9 cellular contexts compared by ENCODE assay signal in the genomic region with DNA sequence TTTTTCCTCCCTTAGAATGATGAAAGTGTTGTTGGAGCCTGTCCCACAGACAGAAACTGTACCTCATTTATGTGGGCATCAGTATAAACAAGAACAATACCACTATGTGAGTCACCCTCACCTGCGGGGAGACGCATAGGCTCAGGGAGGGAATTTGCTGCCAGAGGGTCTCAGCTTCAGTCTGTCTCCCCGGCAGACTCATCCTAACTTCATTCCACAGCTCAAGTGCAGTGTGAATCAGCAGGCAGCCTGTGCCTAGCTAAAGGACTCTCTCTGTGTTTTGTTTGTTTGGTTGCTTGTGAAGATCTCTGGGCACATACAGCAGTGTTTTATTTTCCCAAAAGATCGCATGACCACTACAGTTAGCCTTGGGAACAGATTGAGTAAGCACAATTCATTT.
A peak's percentile ranks its signal among the peaks of the same experiment; 100 is the strongest.
DNase-seq lines count a peak whose midpoint lies in the region; ATAC-seq and TF ChIP-seq lines count a peak whose summit lies in the region.
"Had no signal": no experiment of that assay in that cellular context is flagged by ENCODE, and none has a peak within 500 bp of the region (broad histone marks: within the 10 kb centered on the region; RNA-seq: fewer than 3 reads in every experiment).

No MANE protein-coding gene starts in this region.

- no peaks in the 10 kb centered on the region for H3K36me3 Mint-ChIP-seq in GM23338 (ENCODE audit: low read depth)
- peaks cover 7% of the 10 kb centered on the region for H3K36me3 Mint-ChIP-seq in MCF 10A (ENCODE audit: insufficient read depth, unreplicated experiment)

- DNase-seq in GM23338 (ENCODE audit: low spot score) (no peak), RWPE1 (ENCODE audit: low spot score) (peak; percentile 67), MCF 10A (ENCODE audit: unreplicated experiment) (peak; percentile 88), Right ventricle myocardium superior (no peak)
- DNase-seq: NCI-H1417 had no signal

- CTCF ChIA-PET in RWPE1 (lab: Yijun Ruan, JAX): interaction anchor here (0.7 to 1.6 kb wide), 2 partner anchors 13 to 390 kb away, joined by 3 read pairs; no protein-coding TSS in a partner anchor
- CTCF ChIA-PET in MCF 10A (lab: Yijun Ruan, JAX): interaction anchor here (1.0 to 1.4 kb wide), 3 partner anchors 21 to 111 kb away, joined by 3 to 4 read pairs (median 4); no protein-coding TSS in a partner anchor

- ATAC-seq in GM23338 (peak; percentile 49), HG03571 (IDR thresholded peaks at IDR 0.05; ENCODE audit: unreplicated experiment) (no peak), Right ventricle myocardium superior (ENCODE audit: poor library complexity) (no peak), GM21576 (IDR thresholded peaks at IDR 0.05; ENCODE audit: unreplicated experiment) (no peak), HG03439 (IDR thresholded peaks at IDR 0.05; ENCODE audit: unreplicated experiment) (no peak)

- H3K4me1 ChIP-seq in GM23338 (ENCODE audit: insufficient read depth): no peaks in the 10 kb centered on the region; the same call in 1 of the 2 replicates
- peaks cover 22% of the 10 kb centered on the region for H3K4me1 ChIP-seq in parathyroid adenoma

- H3K36me3 ChIP-seq in GM23338 (ENCODE audit: insufficient read depth) (no peaks in the 10 kb centered on the region), parathyroid adenoma (ENCODE audit: control insufficient read depth, insufficient read depth, low read length) (no peaks in the 10 kb centered on the region)

- H3F3A ChIP-seq in GM23338 (replicated peaks; ENCODE audit: low read depth): no peaks in the 10 kb centered on the region

- H3K4me2 ChIP-seq in GM23338 (no peak overlapping the region), parathyroid adenoma (ENCODE audit: low read length) (no peak overlapping the region)

- H3K79me2 ChIP-seq in GM23338 (replicated peaks; ENCODE audit: insufficient read depth): no peaks in the 10 kb centered on the region
- peaks cover under 1% of the 10 kb centered on the region for H3K79me2 ChIP-seq in parathyroid adenoma

- H3K9me3 ChIP-seq in parathyroid adenoma (ENCODE audit: control insufficient read depth, low read length): no peaks in the 10 kb centered on the region

- H3K4me3 Mint-ChIP-seq in GM23338 (no peak overlapping the region), MCF 10A (ENCODE audit: unreplicated experiment) (peak overlapping the region; percentile 45)

- H3K4me3 ChIP-seq in GM23338 (no peak overlapping the region), parathyroid adenoma (ENCODE audit: low read depth, low read length) (no peak overlapping the region)

- POLR2A ChIA-PET in RWPE1 (lab: Yijun Ruan, JAX; ENCODE audit: low non-redundant PET) (interaction anchor here (0.6 kb wide), 1 partner anchor 99 kb away, joined by 3 read pairs; a partner anchor contains a TSS), MCF 10A (lab: Yijun Ruan, JAX) (interaction anchor here (0.9 to 3.0 kb wide), 11 partner anchors 10 to 343 kb away, joined by 3 to 38 read pairs (median 5); a partner anchor contains a TSS)

- intact Hi-C loops in MCF 10A (cut with micrococcal nuclease) (no loop called here), Right ventricle myocardium superior (cut with DNase I) (no loop called here)

- BruUV-seq in MCF 10A (replicated peaks; lab: Mats Ljungman, UMichigan): no TSS peak

- H3K9ac ChIP-seq in parathyroid adenoma: no peak overlapping the region

- H3K27ac ChIP-seq in GM23338 (ENCODE audit: low read depth) (peak overlapping the region; percentile 50; the same call in 1 of the 2 replicates), RWPE1 (peak overlapping the region; percentile 66), parathyroid adenoma (peak overlapping the region; percentile 50)

- H3K27me3 Mint-ChIP-seq in GM23338 (ENCODE audit: insufficient read depth, low read depth, poor library complexity): peaks cover 3% of the 10 kb centered on the region
- no peaks in the 10 kb centered on the region for H3K27me3 Mint-ChIP-seq in MCF 10A (ENCODE audit: insufficient read depth, unreplicated experiment)

- TF ChIP-seq CTCF in GM23338 (conservative IDR thresholded peaks at IDR 0.05; ENCODE audit: low read depth in 2 of 2): no peak
- TF ChIP-seq CTCF in RWPE1 (conservative IDR thresholded peaks at IDR 0.05; ENCODE audit: low read depth): no peak
- TF ChIP-seq CTCF in MCF 10A (IDR thresholded peaks at IDR 0.05; ENCODE audit: unreplicated experiment): no peak
- no peak for TF ChIP-seq CTCF in parathyroid adenoma (IDR thresholded peaks at IDR 0.05)

- H3K27me3 ChIP-seq in GM23338 (ENCODE audit: insufficient read depth) (no peaks in the 10 kb centered on the region), parathyroid adenoma (ENCODE audit: control insufficient read depth, insufficient read depth, low read length) (no peaks in the 10 kb centered on the region)

- peaks cover 3% of the 10 kb centered on the region; the same call in 1 of the 2 replicates for H3K9me2 ChIP-seq in GM23338 (ENCODE audit: insufficient read depth)

- no peaks in the 10 kb centered on the region; the same call in 2 of the 3 replicates for H3K9me3 Mint-ChIP-seq in GM23338
- peaks cover 6% of the 10 kb centered on the region for H3K9me3 Mint-ChIP-seq in MCF 10A (ENCODE audit: unreplicated experiment)

- no peaks in the 10 kb centered on the region for H4K20me1 ChIP-seq in GM23338 (replicated peaks; ENCODE audit: insufficient read depth)

- H2AFZ ChIP-seq in GM23338 (no peak overlapping the region), parathyroid adenoma (peak overlapping the region; percentile 22)

- H3K4me1 Mint-ChIP-seq in GM23338 (peaks cover 9% of the 10 kb centered on the region; the same call in 2 of the 3 replicates), MCF 10A (ENCODE audit: insufficient read depth, unreplicated experiment) (peaks cover 32% of the 10 kb centered on the region)

- H3K27ac Mint-ChIP-seq in GM23338 (peak overlapping the region; percentile 32), MCF 10A (ENCODE audit: low read depth, unreplicated experiment) (peak overlapping the region; percentile 71)

TF ChIP-seq in GM23338, 12 proteins besides CTCF, POLR2A, EP300 and RAD21:
- TF ChIP-seq EZH2 (IDR thresholded peaks at IDR 0.05; ENCODE audit: low read depth, unreplicated experiment) (no peak), NANOG (IDR thresholded peaks at IDR 0.05; ENCODE audit: borderline replicate concordance) (no peak), EZH2phosphoT487 (IDR thresholded peaks at IDR 0.05; ENCODE audit: unreplicated experiment) (no peak), ZNF114 (CRISPR knock-in tag; IDR thresholded peaks at IDR 0.05) (no peak), CREB1 (CRISPR knock-in tag; IDR thresholded peaks at IDR 0.05; ENCODE audit: low read depth) (no peak), POLR2AphosphoS5 (IDR thresholded peaks at IDR 0.05; ENCODE audit: low read depth) (no peak), JUNB (IDR thresholded peaks at IDR 0.05; ENCODE audit: unreplicated experiment) (no peak)
- TF ChIP-seq, protein P1, sequence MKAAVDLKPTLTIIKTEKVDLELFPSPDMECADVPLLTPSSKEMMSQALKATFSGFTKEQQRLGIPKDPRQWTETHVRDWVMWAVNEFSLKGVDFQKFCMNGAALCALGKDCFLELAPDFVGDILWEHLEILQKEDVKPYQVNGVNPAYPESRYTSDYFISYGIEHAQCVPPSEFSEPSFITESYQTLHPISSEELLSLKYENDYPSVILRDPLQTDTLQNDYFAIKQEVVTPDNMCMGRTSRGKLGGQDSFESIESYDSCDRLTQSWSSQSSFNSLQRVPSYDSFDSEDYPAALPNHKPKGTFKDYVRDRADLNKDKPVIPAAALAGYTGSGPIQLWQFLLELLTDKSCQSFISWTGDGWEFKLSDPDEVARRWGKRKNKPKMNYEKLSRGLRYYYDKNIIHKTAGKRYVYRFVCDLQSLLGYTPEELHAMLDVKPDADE (IDR thresholded peaks at IDR 0.05): no peak

Comparison
In these comparisons a context has a peak if more than half of its experiments do, and no peak if none do; other contexts are left out.
1. DNase-seq: peak in RWPE1 (single experiment) and MCF 10A (single experiment); none in GM23338 (single experiment) and Right ventricle myocardium superior (single experiment).
2. Peak in every context shown above with its lines, with median percentiles within 50 percentile points of each other: H3K27ac ChIP-seq.